ENCODE assay signal across 8 cellular contexts in the genomic region with DNA sequence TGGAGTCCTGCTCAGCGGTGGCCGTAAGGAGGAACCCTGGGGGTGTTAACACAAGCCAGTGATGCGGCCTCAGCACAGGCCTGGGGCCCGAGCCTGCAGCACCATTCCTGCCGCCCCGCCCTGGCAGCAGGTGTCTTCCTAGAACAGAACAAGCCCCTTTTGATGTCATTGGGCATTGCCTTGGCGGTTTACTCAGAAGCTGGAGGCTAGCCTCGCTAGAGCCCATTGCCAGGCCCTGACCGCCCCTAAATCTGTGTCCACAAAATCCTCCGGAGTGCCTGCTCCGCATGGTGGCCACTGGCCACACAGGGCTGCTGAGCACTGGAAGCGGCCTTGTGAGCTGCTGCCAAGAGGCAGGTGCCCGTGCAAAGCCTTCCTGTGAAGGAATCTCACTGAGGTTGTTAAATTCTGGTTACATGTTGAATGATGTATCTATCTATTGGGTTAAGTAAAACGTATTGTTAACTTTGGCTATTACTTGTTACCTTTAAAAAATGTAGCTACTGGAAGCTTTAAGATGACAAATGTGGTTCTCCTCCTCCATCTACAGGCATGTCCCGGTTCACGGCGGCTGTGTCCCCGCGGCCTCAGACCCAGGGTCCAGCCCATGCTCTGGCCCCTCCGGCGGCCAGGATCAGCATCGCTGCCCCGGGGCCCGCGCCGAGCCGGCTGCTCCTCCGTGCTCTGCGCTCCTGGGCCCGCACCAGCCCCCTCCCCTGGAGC. TPM values are rescaled to one million over a fixed set of nuclear protein-coding genes. Genes with fewer than 3 reads are reported as not detected.
DNase-seq lines count a peak whose midpoint lies in the region; ATAC-seq and TF ChIP-seq lines count a peak whose summit lies in the region.

No MANE protein-coding gene starts in this region.

- H3K27ac Mint-ChIP-seq in HFFc6 (peak overlapping the region; percentile 70), neural progenitor cell (no peak overlapping the region)

- peaks cover 9% of the 10 kb centered on the region for H3K27me3 ChIP-seq in neural progenitor cell

- H3K4me3 Mint-ChIP-seq in HFFc6 (peak overlapping the region; percentile 90), neural progenitor cell (peak overlapping the region; percentile 84)

- peaks cover 26% of the 10 kb centered on the region for H3K4me1 ChIP-seq in neural progenitor cell

- peaks cover 9% of the 10 kb centered on the region for H3K79me2 ChIP-seq in neural progenitor cell (ENCODE audit: low read depth)

- H3K9ac ChIP-seq in neural progenitor cell = peak overlapping the region; percentile 44

- no peaks in the 10 kb centered on the region for H3K36me3 ChIP-seq in neural progenitor cell

- H3K4me1 Mint-ChIP-seq in HFFc6 (ENCODE audit: low read depth) (peaks cover 75% of the 10 kb centered on the region), neural progenitor cell (peaks cover 37% of the 10 kb centered on the region)

- H3K27me3 Mint-ChIP-seq in HFFc6 (ENCODE audit: insufficient read depth) (peaks cover 2% of the 10 kb centered on the region; the same call in 1 of the 2 replicates), neural progenitor cell (ENCODE audit: insufficient read depth, low read depth) (peaks cover 8% of the 10 kb centered on the region)

- no peaks in the 10 kb centered on the region for H3F3A ChIP-seq in neural progenitor cell (ENCODE audit: low read depth)

- peaks cover 13% of the 10 kb centered on the region for H3K9me3 Mint-ChIP-seq in HFFc6
- H3K9me3 Mint-ChIP-seq in neural progenitor cell = peaks cover 10% of the 10 kb centered on the region

- in situ Hi-C loops in Caki2 (cut with HindIII; ENCODE audit: low pct_unique_long_range_greater_than_20kb, low sequenced_read_pairs) = no loop called here

- peaks cover 23% of the 10 kb centered on the region for H4K20me1 ChIP-seq in neural progenitor cell (ENCODE audit: low read depth)

- no peak for TF ChIP-seq CTCF in HFFc6 (IDR thresholded peaks at IDR 0.05)
- no peak for TF ChIP-seq CTCF in fibroblast of mammary gland (conservative IDR thresholded peaks at IDR 0.05; ENCODE audit: control insufficient read depth, insufficient read depth, low read depth, low read length)
- no peak for TF ChIP-seq CTCF in neural progenitor cell (IDR thresholded peaks at IDR 0.05)

- DNase-seq in Caki2 (ENCODE audit: low read depth) (peak; percentile 36), HFFc6 (no peak), SW480 (ENCODE audit: low spot score) (peak; percentile 56), fibroblast of mammary gland (ENCODE audit: low read depth) (no peak), neural progenitor cell (ENCODE audit: low spot score) (peak; percentile 33), hepatic stellate cell (ENCODE audit: low spot score) (no peak)

- ATAC-seq in HG02759 (IDR thresholded peaks at IDR 0.05; ENCODE audit: unreplicated experiment) = no peak
- no peak for ATAC-seq in HG03095 (IDR thresholded peaks at IDR 0.05; ENCODE audit: unreplicated experiment)

- H3K4me2 ChIP-seq in neural progenitor cell = peak overlapping the region; percentile 79

- peaks cover 4% of the 10 kb centered on the region for H3K9me3 ChIP-seq in neural progenitor cell (ENCODE audit: low read depth)

- H3K36me3 Mint-ChIP-seq in HFFc6 (ENCODE audit: low read depth) (peaks cover 24% of the 10 kb centered on the region), neural progenitor cell (peaks cover 5% of the 10 kb centered on the region)

- peak overlapping the region; percentile 84 for H2AFZ ChIP-seq in neural progenitor cell (replicated peaks)

- H3K27ac ChIP-seq in neural progenitor cell = no peak overlapping the region

- H3K4me3 ChIP-seq in fibroblast of mammary gland (ENCODE audit: control insufficient read depth, low read depth, low read length) (peak overlapping the region; percentile 42), neural progenitor cell (peak overlapping the region; percentile 58)

RNA-seq across cellular contexts. Expression of a gene that starts 1.2 kb away (rescaled TPM):
- total RNA-seq in Caki2 (2014; rRNA removed; shearing (Covaris generic); ENCODE audit: low replicate concordance) = 21.2 and 47.5 TPM in 2 replicates
- 10 to 100 TPM; 58.9 to 64.6 (median 63.8) TPM for total RNA-seq in HFFc6 (2021; fragmentation: NEBNext Ultra II Directional; extraction: Animal tissue kit (Norgen Biotek cat#: 25700))
- total RNA-seq in neural progenitor cell (ENCODE audit: low replicate concordance) = 14.2 and 21.3 TPM in 2 replicates

Comparison
In these comparisons a context has a peak if more than half of its experiments do, and no peak if none do; other contexts are left out.
1. DNase-seq: peak in Caki2 (single experiment), SW480 (single experiment) and neural progenitor cell (single experiment); none in HFFc6 (single experiment), fibroblast of mammary gland (single experiment) and hepatic stellate cell (single experiment).